8 cellular contexts compared by ENCODE assay signal in the genomic region with DNA sequence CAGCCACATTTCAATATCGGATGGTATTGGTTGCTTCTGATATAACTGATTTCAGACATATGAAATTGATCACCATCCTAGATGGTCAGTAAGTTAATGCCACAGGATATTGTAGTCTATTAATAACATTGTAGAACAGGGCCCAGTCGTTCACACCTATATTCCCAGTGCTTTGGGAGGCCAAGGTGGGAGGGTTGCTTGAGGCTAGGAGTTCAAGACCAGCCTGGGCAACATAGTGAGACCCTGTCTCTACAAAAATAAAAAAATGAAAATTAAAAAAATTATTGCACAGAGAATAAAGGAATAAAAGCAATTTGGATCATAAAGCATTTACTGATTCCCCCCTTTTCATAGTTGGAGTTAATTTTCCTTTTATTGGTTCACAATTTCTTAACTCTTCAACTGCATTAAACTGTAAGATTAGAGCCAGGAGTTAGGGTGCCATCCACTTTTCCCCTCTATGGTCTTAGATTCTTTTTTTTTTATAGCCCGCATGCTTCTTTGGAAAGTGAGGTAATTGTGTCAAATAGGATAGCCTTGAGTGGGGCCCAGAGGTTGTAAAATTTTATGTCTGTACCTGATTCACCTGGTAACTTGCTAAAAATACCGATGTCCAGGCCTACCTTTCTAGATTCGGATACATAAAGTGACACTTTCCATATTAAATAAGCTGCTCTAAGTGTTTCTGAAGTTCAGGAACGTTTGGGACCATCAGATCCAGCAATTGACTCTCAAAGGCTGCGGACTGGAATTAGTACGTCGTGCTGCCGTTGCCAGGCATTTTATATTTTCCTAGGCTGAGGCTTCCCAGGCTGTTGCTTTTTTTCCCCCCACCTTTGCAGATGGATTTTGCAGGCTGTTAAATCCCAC. TPM values are rescaled to one million over a fixed set of nuclear protein-coding genes. Genes with fewer than 3 reads are reported as not detected.
DNase-seq lines count a peak whose midpoint lies in the region; ATAC-seq, FAIRE-seq and TF ChIP-seq lines count a peak whose summit lies in the region.

No MANE protein-coding gene starts in this region.

- TF ChIP-seq EP300 in GM12878 (IDR thresholded peaks at IDR 0.05; ENCODE audit: borderline replicate concordance in 1 of 2, control insufficient read depth in 1 of 2, low read depth in 2 of 2, low read length in 2 of 2): no peak

- peak overlapping the region; percentile 97 for H2AFZ ChIP-seq in GM12878 (ENCODE audit: control insufficient read depth, low read depth, low read length)

- no peak for TF ChIP-seq RAD21 in GM12878 (IDR thresholded peaks at IDR 0.05; ENCODE audit: insufficient read depth, low read depth, low read length)

- H3K4me1 ChIP-seq in left ventricle myocardium inferior: peaks cover 21% of the 10 kb centered on the region
- peaks cover 17% of the 10 kb centered on the region for H3K4me1 ChIP-seq in GM12878 (ENCODE audit: control insufficient read depth, insufficient read depth, low read length)
- H3K4me1 ChIP-seq in uterus: no peaks in the 10 kb centered on the region

- H3K4me3 ChIP-seq in left ventricle myocardium inferior (peak overlapping the region; percentile 92), GM12878 (peak overlapping the region; percentile 88), uterus (peak overlapping the region; percentile 64 to 69)

- peaks cover 25% of the 10 kb centered on the region for H3K4me1 Mint-ChIP-seq in memory B cell

- peaks cover 47% of the 10 kb centered on the region for H3K79me2 ChIP-seq in GM12878 (ENCODE audit: control insufficient read depth, insufficient read depth, low read length)

- peak overlapping the region; percentile 87 for H3K9ac ChIP-seq in GM12878 (ENCODE audit: control insufficient read depth, insufficient read depth, low read length)

- TF ChIP-seq CTCF in left ventricle myocardium inferior (IDR thresholded peaks at IDR 0.05; ENCODE audit: borderline replicate concordance): no peak
- TF ChIP-seq CTCF in GM12878 (IDR thresholded peaks at IDR 0.05 in 2 of 3, conservative IDR thresholded peaks at IDR 0.05 in 1 of 3; ENCODE audit: control insufficient read depth in 2 of 3, extremely low read depth in 1 of 3, insufficient read depth in 1 of 3, low read depth in 3 of 3, low read length in 3 of 3): no peak
- no peak for TF ChIP-seq CTCF in uterus (IDR thresholded peaks at IDR 0.05)

- H3K36me3 ChIP-seq in left ventricle myocardium inferior (no peaks in the 10 kb centered on the region), GM12878 (ENCODE audit: control insufficient read depth in 2 of 2, insufficient read depth in 2 of 2, low read length in 1 of 2) (no peaks in the 10 kb centered on the region; a peak in 1 of 4 replicates), uterus (no peaks in the 10 kb centered on the region)

- no peak for TF ChIP-seq POLR2A in GM12878 (IDR thresholded peaks at IDR 0.05; ENCODE audit: low read depth, low read length)
- TF ChIP-seq POLR2A in uterus (IDR thresholded peaks at IDR 0.05): no peak

- RAD21 ChIA-PET in GM12878 (lab: Charles Lee; ENCODE audit: unreplicated experiment): interaction anchor here (1.1 to 1.7 kb wide), 4 partner anchors 8 to 58 kb away, joined by 3 to 6 read pairs (median 4); no protein-coding TSS in a partner anchor

- peak overlapping the region; percentile 96 for H3K27ac Mint-ChIP-seq in memory B cell

- FAIRE-seq in GM12878 (lab: Jason Lieb, UNC): no peak

- ATAC-seq in left cardiac atrium (no peak), GM12878 (no peak), memory B cell (ENCODE audit: low read depth) (no peak)

- H3K9me3 ChIP-seq in left ventricle myocardium inferior (replicated peaks) (no peaks in the 10 kb centered on the region), GM12878 (replicated peaks; ENCODE audit: control insufficient read depth, insufficient read depth, low read length) (no peaks in the 10 kb centered on the region), uterus (no peaks in the 10 kb centered on the region)

- WGBS in GM12878 (ENCODE audit: insufficient coverage, insufficient replicate concordance, low lambda C conversion rate, missing lambda C conversion rate): 11% methylated on average over 10 of the region's 10 CpGs

- POLR2A ChIA-PET in GM12878 (lab: Charles Lee): interaction anchor here (0.6 to 3.8 kb wide), 6 partner anchors 8 to 25 kb away, joined by 3 to 40 read pairs (median 4); a partner anchor contains a TSS

- CTCF ChIA-PET in GM12878 (lab: Yijun Ruan, JAX): interaction anchor here (1.0 to 1.3 kb wide), 4 partner anchors 9 to 25 kb away, joined by 3 to 5 read pairs (median 4); a partner anchor contains a TSS

- peak overlapping the region; percentile 95 for H3K4me3 Mint-ChIP-seq in memory B cell

- no peaks in the 10 kb centered on the region for H3K36me3 Mint-ChIP-seq in memory B cell

- in situ Hi-C loops in GM12878 (cut with MboI): no loop called here

- no peaks in the 10 kb centered on the region for H4K20me1 ChIP-seq in GM12878 (ENCODE audit: control insufficient read depth, insufficient read depth)

- H3K27me3 Mint-ChIP-seq in memory B cell: no peaks in the 10 kb centered on the region

- TSS peak; percentile 89 for BruUV-seq in GM12878 (replicated peaks; lab: Mats Ljungman, UMichigan)

- no peaks in the 10 kb centered on the region for H3K9me3 Mint-ChIP-seq in memory B cell

- H3K27me3 ChIP-seq in left ventricle myocardium inferior (ENCODE audit: low read depth) (no peaks in the 10 kb centered on the region), GM12878 (replicated peaks in 1 of 2; ENCODE audit: control insufficient read depth in 2 of 2, insufficient read depth in 2 of 2, low read length in 1 of 2) (no peaks in the 10 kb centered on the region), uterus (no peaks in the 10 kb centered on the region)

- DNase-seq in left ventricle myocardium inferior (no peak), left cardiac atrium (no peak), GM12878 (ENCODE audit: low read depth, low spot score) (no peak), memory B cell (ENCODE audit: low spot score in 2 of 2) (no peak), uterus (no peak), KG1 (lab: John Stamatoyannopoulos, UW) (no peak), hippocampal formation (lab: John Stamatoyannopoulos, UW) (no peak), NCI-H1417 (lab: John Stamatoyannopoulos, UW) (no peak)

- peak overlapping the region; percentile 99 for H3K4me2 ChIP-seq in GM12878 (ENCODE audit: control insufficient read depth, insufficient read depth)

- H3K27ac ChIP-seq in left ventricle myocardium inferior (replicated peaks) (peak overlapping the region; percentile 84), GM12878 (ENCODE audit: control insufficient read depth, insufficient read depth) (peak overlapping the region; percentile 74), uterus (peak overlapping the region; percentile 76 to 83)

- SMC1A ChIA-PET in GM12878 (lab: Charles Lee; ENCODE audit: uncharacterized antibody, unreplicated experiment): interaction anchor here (0.8 to 3.6 kb wide), 7 partner anchors 9 to 29 kb away, joined by 3 to 35 read pairs (median 6); a partner anchor contains a TSS

- intact Hi-C loops in left ventricle myocardium inferior (cut with micrococcal nuclease): no loop called here
- intact Hi-C loops in left cardiac atrium (cut with DNase I): no loop called here
- intact Hi-C loops in GM12878 (cut with micrococcal nuclease; ENCODE audit: unreplicated experiment): no loop called here
- intact Hi-C loops in uterus (cut with DNase I; ENCODE audit: low total_unique reads): no loop called here

RNA-seq across cellular contexts. Expression of a gene that starts 24.7 kb away (rescaled TPM):
- 41.3 TPM for total RNA-seq in left ventricle myocardium inferior
- total RNA-seq in left cardiac atrium: 10 to 100 TPM; 31.2 to 34.9 TPM
- total RNA-seq in GM12878 (2013; cell fraction: nucleolus; rRNA removed): 99.1 and 113 TPM in 2 replicates
- 65.5 and 79.2 TPM in 2 replicates for total RNA-seq in GM12878 (2014; rRNA removed)
- total RNA-seq in GM12878 (2014; rRNA removed; fragmentation: Illumina TruSeq; extraction: Trizol): 77.2 and 77.5 TPM in 2 replicates
- 71.9 and 73.6 TPM in 2 replicates for total RNA-seq in GM12878 (2021)
- polyA plus RNA-seq in GM12878 (2011; ENCODE audit: low read depth): 28.6 TPM
- 42.0 and 60.5 TPM in 2 replicates for polyA plus RNA-seq in GM12878 (2011; rRNA removed)
- 18.0 and 19.4 TPM in 2 replicates for polyA plus RNA-seq in GM12878 (2011; cell fraction: cytosol; rRNA removed)
- 16.0 and 16.3 TPM in 2 replicates for polyA plus RNA-seq in GM12878 (2011; cell fraction: nucleus; rRNA removed)
- polyA plus RNA-seq in GM12878 (2012): 31.2 and 42.7 TPM in 2 replicates
- 85.8 and 106 TPM in 2 replicates for polyA plus RNA-seq in GM12878 (2014; fragmentation: Illumina TruSeq; extraction: Trizol)
- polyA plus RNA-seq in GM12878 (2014; fragmentation: Nextera tagmentation; extraction: Ambion mirVana): 100 to 1,000 TPM; 107 to 117 TPM
- 50.3 and 67.4 TPM in 2 replicates for polyA plus RNA-seq in GM12878 (2014; rRNA removed)
- 100 to 1,000 TPM; 148 to 151 TPM for polyA plus RNA-seq in GM12878 (2016; fragmentation: Nextera tagmentation; extraction: Ambion mirVana)
- 16.9 and 23.5 TPM in 2 replicates for polyA minus RNA-seq in GM12878 (2011; rRNA and poly(A)+ RNA removed)
- 6.1 and 8.9 TPM in 2 replicates for polyA minus RNA-seq in GM12878 (2011; cell fraction: cytosol; rRNA and poly(A)+ RNA removed)
- 25.1 and 39.7 TPM in 2 replicates for polyA minus RNA-seq in GM12878 (2011; cell fraction: nucleus; rRNA and poly(A)+ RNA removed)
- total RNA-seq in uterus: 10 to 100 TPM; 12.6 to 41.1 (median 19.0) TPM

RNA-seq across cellular contexts. Expression of a gene that starts 25.1 kb away (rescaled TPM):
- 30.6 TPM for total RNA-seq in left ventricle myocardium inferior
- total RNA-seq in left cardiac atrium: 10 to 100 TPM; 26.3 to 28.9 TPM
- total RNA-seq in GM12878 (2013; cell fraction: nucleolus; rRNA removed): 54.6 and 57.6 TPM in 2 replicates
- 46.8 and 52.3 TPM in 2 replicates for total RNA-seq in GM12878 (2014; rRNA removed)
- 44.6 TPM in 2 replicates for total RNA-seq in GM12878 (2014; rRNA removed; fragmentation: Illumina TruSeq; extraction: Trizol)
- total RNA-seq in GM12878 (2021): 46.7 and 48.6 TPM in 2 replicates
- polyA plus RNA-seq in GM12878 (2011; ENCODE audit: low read depth): 23.9 TPM
- 83.4 and 108 TPM in 2 replicates for polyA plus RNA-seq in GM12878 (2011; rRNA removed)
- polyA plus RNA-seq in GM12878 (2011; cell fraction: cytosol; rRNA removed): 35.1 and 42.3 TPM in 2 replicates
- 32.4 and 36.4 TPM in 2 replicates for polyA plus RNA-seq in GM12878 (2011; cell fraction: nucleus; rRNA removed)
- 25.1 and 33.0 TPM in 2 replicates for polyA plus RNA-seq in GM12878 (2012)
- polyA plus RNA-seq in GM12878 (2014; fragmentation: Illumina TruSeq; extraction: Trizol): 70.9 and 96.8 TPM in 2 replicates
- 10 to 100 TPM; 22.1 to 29.6 TPM for polyA plus RNA-seq in GM12878 (2014; fragmentation: Nextera tagmentation; extraction: Ambion mirVana)
- 46.6 and 47.4 TPM in 2 replicates for polyA plus RNA-seq in GM12878 (2014; rRNA removed)
- 10 to 100 TPM; 72.4 to 72.9 TPM for polyA plus RNA-seq in GM12878 (2016; fragmentation: Nextera tagmentation; extraction: Ambion mirVana)
- 51.2 and 72.1 TPM in 2 replicates for polyA minus RNA-seq in GM12878 (2011; rRNA and poly(A)+ RNA removed)
- polyA minus RNA-seq in GM12878 (2011; cell fraction: cytosol; rRNA and poly(A)+ RNA removed): 16.6 and 25.1 TPM in 2 replicates
- 23.9 and 32.9 TPM in 2 replicates for polyA minus RNA-seq in GM12878 (2011; cell fraction: nucleus; rRNA and poly(A)+ RNA removed)
- total RNA-seq in uterus: 10 to 100 TPM; 13.8 to 37.8 (median 28.4) TPM
